Comparison of ENCODE assay signal across 25 cellular contexts in genomic region chr3:51279448-51279847, GRCh38.
"Had no signal": no experiment of that assay in that cellular context is flagged by ENCODE, and none has a peak within 500 bp of the region (broad histone marks: within the 10 kb centered on the region; RNA-seq: fewer than 3 reads in every experiment).

No MANE protein-coding gene starts in this region.

- H3K27ac ChIP-seq: colonic mucosa, coronary artery, epithelial cell of prostate, esophagus muscularis mucosa, esophagus squamous epithelium, foreskin keratinocyte, gastrocnemius medialis, gastroesophageal sphincter, heart left ventricle, heart right ventricle had no signal

- H3K4me1 ChIP-seq: colonic mucosa, esophagus muscularis mucosa, esophagus squamous epithelium, gastrocnemius medialis, gastroesophageal sphincter, heart left ventricle, heart right ventricle had no signal

- H3K9me3 ChIP-seq: colonic mucosa, esophagus muscularis mucosa, esophagus squamous epithelium, gastrocnemius medialis, gastroesophageal sphincter, heart right ventricle had no signal

- FAIRE-seq: colon, endometrium, endothelial cell of umbilical vein, frontal cortex had no signal

- H3K27me3 ChIP-seq: colonic mucosa, esophagus muscularis mucosa, esophagus squamous epithelium, foreskin keratinocyte, gastrocnemius medialis, gastroesophageal sphincter, heart left ventricle had no signal

- H3K4me3 ChIP-seq: colonic mucosa, coronary artery, esophagus muscularis mucosa, esophagus squamous epithelium, gastrocnemius medialis, gastroesophageal sphincter, heart left ventricle, heart right ventricle had no signal

- ATAC-seq: effector memory CD8-positive, alpha-beta T cell; esophagus mucosa; foreskin keratinocyte; gastrocnemius medialis; gastroesophageal sphincter; heart left ventricle; heart right ventricle had no signal

- H3K36me3 ChIP-seq: colonic mucosa, esophagus squamous epithelium, gastrocnemius medialis, heart right ventricle had no signal

- DNase-seq: colonic mucosa; cortex of kidney; dermis blood vessel endothelial cell; effector CD8-positive, alpha-beta T cell; effector memory CD4-positive, alpha-beta T cell; effector memory CD8-positive, alpha-beta T cell; endodermal cell; erythroblast; esophagus squamous epithelium; foreskin fibroblast; foreskin keratinocyte; foreskin melanocyte; gastrocnemius medialis; glutamatergic neuron; heart left ventricle; heart right ventricle had no signal
